23 cellular contexts compared by ENCODE assay signal in the genomic region with DNA sequence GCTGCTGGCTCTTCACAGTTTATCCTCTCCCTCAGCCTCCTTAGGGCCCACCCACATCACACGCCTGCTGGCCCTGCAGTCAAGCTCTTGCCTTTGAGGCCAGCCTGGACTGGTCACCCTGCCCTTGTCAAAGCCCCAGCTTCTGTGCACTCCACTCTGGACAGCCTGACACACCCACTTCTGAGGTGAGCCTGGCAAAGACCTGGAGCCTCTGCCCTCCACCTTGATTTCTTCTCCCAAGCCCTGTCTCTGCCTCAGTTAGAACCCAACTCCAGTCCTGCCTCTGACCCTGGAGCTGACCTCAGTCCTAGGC. TPM values are rescaled to one million over a fixed set of nuclear protein-coding genes. Genes with fewer than 3 reads are reported as not detected.
DNase-seq lines count a peak whose midpoint lies in the region; ATAC-seq and TF ChIP-seq lines count a peak whose summit lies in the region.
"Had no signal": no experiment of that assay in that cellular context is flagged by ENCODE, and none has a peak within 500 bp of the region (broad histone marks: within the 10 kb centered on the region; RNA-seq: fewer than 3 reads in every experiment).

No MANE protein-coding gene starts in this region.

- POLR2A ChIA-PET in IMR-90 (lab: Charles Lee; ENCODE audit: unreplicated experiment), result interaction anchor here (0.5 kb wide), 1 partner anchor 182 kb away, joined by 4 read pairs; no protein-coding TSS in a partner anchor

- H3K18ac ChIP-seq in IMR-90 (ENCODE audit: low read depth, low read length), result peak overlapping the region; percentile 43; the same call in 1 of the 2 replicates

- no peak overlapping the region for H2BK120ac ChIP-seq in IMR-90 (ENCODE audit: low read depth, low read length)

- H3K36me3 ChIP-seq in IMR-90 (ENCODE audit: control insufficient read depth, insufficient read depth, low read length), result no peaks in the 10 kb centered on the region
- no peaks in the 10 kb centered on the region for H3K36me3 ChIP-seq in effector memory CD4-positive, alpha-beta T cell (ENCODE audit: control insufficient read depth, insufficient read depth, low read length)
- H3K36me3 ChIP-seq: BLaER1 treated with 17β-estradiol and CSF1 and Interleukin-3, amounts not matched to agents 10 nM and 100 nM; HAP-1; SJSA1 had no signal

- H4K20me1 ChIP-seq in IMR-90 (ENCODE audit: insufficient read depth, low read length), result no peaks in the 10 kb centered on the region; the same call in 1 of the 2 replicates
- H4K20me1 ChIP-seq: BLaER1 treated with 17β-estradiol and CSF1 and Interleukin-3, amounts not matched to agents 10 nM and 100 nM had no signal

- CTCF ChIA-PET in IMR-90 (lab: Yijun Ruan, JAX), result no interaction called here

- BruUV-seq in IMR-90 (replicated peaks; lab: Mats Ljungman, UMichigan), result no TSS peak

- H3K4ac ChIP-seq in IMR-90 (ENCODE audit: low read depth, low read length), result no peak overlapping the region

- in situ Hi-C loops in IMR-90 (cut with MboI; ENCODE audit: low sequenced_read_pairs), result loop anchor here (10.0 to 25.0 kb wide), 2 partner anchors 619 to 856 kb away; no protein-coding TSS in a partner anchor

- H3K9me3 ChIP-seq in IMR-90 (ENCODE audit: control insufficient read depth, insufficient read depth, low read length), result no peaks in the 10 kb centered on the region
- H3K9me3 ChIP-seq in effector memory CD4-positive, alpha-beta T cell (ENCODE audit: control insufficient read depth, low read length), result no peaks in the 10 kb centered on the region
- H3K9me3 ChIP-seq: HAP-1 had no signal

- no peak overlapping the region for H3K56ac ChIP-seq in IMR-90 (ENCODE audit: extremely low read depth, insufficient read depth, low read length)

- H2AFZ ChIP-seq in IMR-90 (replicated peaks; ENCODE audit: low read length, poor library complexity), result no peak overlapping the region
- H2AFZ ChIP-seq: GM23338 had no signal

- no peak for TF ChIP-seq RAD21 in IMR-90 (IDR thresholded peaks at IDR 0.05; ENCODE audit: low read length)

- H3K4me1 Mint-ChIP-seq in activated T-cell treated with anti-CD3 and anti-CD28 coated beads, Interleukin-2, amount 50 U/mL, for 24 hours (ENCODE audit: low read depth), result peaks cover 4% of the 10 kb centered on the region
- H3K4me1 Mint-ChIP-seq in stimulated activated effector memory CD8-positive, alpha-beta T cell treated with anti-CD3 and anti-CD28 coated beads, Interleukin-12 subunit alpha, Interleukin-12 subunit beta, amount 100 ng/mL, for 72 hours, result peaks cover 12% of the 10 kb centered on the region

- peaks cover 16% of the 10 kb centered on the region; the same call in 1 of the 2 replicates for H3K9me1 ChIP-seq in IMR-90 (ENCODE audit: insufficient read depth, low read length)

- peaks cover 7% of the 10 kb centered on the region; the same call in 1 of the 2 replicates for H3K27me3 ChIP-seq in IMR-90 (ENCODE audit: control insufficient read depth, insufficient read depth, low read length)
- no peaks in the 10 kb centered on the region for H3K27me3 ChIP-seq in effector memory CD4-positive, alpha-beta T cell (replicated peaks; ENCODE audit: control insufficient read depth, insufficient read depth, low read length, poor library complexity, severe bottlenecking)
- H3K27me3 ChIP-seq: BLaER1 treated with 17β-estradiol and CSF1 and Interleukin-3, amounts not matched to agents 10 nM and 100 nM; SJSA1 had no signal

- H3K9me3 Mint-ChIP-seq in activated T-cell treated with anti-CD3 and anti-CD28 coated beads, Interleukin-2, amount 50 U/mL, for 24 hours, result no peaks in the 10 kb centered on the region
- no peaks in the 10 kb centered on the region for H3K9me3 Mint-ChIP-seq in stimulated activated effector memory CD8-positive, alpha-beta T cell treated with anti-CD3 and anti-CD28 coated beads, Interleukin-12 subunit alpha, Interleukin-12 subunit beta, amount 100 ng/mL, for 72 hours
- H3K9me3 Mint-ChIP-seq: CD4-positive, alpha-beta memory T cell; GM23338; HFFc6 had no signal

- H3K4me3 ChIP-seq in IMR-90 (ENCODE audit: insufficient read depth, low read depth, low read length), result no peak overlapping the region
- no peak overlapping the region for H3K4me3 ChIP-seq in effector memory CD4-positive, alpha-beta T cell (ENCODE audit: insufficient read depth, low read depth, low read length, poor library complexity, severe bottlenecking)
- H3K4me3 ChIP-seq: BLaER1 treated with 17β-estradiol and CSF1 and Interleukin-3, amounts not matched to agents 10 nM and 100 nM; GM23338; HAP-1; SJSA1 had no signal

- no peak overlapping the region for H2BK15ac ChIP-seq in IMR-90 (ENCODE audit: low read depth, low read length)

- H3K4me2 ChIP-seq in IMR-90 (ENCODE audit: low read depth, low read length), result no peak overlapping the region
- H3K4me2 ChIP-seq: GM23338 had no signal

- H2BK20ac ChIP-seq in IMR-90 (ENCODE audit: low read depth, low read length), result no peak overlapping the region

- H4K5ac ChIP-seq in IMR-90 (ENCODE audit: low read depth, low read length), result no peak overlapping the region; the same call in 1 of the 2 replicates

- H3K27ac Mint-ChIP-seq in activated T-cell treated with anti-CD3 and anti-CD28 coated beads, Interleukin-2, amount 50 U/mL, for 24 hours, result no peak overlapping the region
- H3K27ac Mint-ChIP-seq in stimulated activated effector memory CD8-positive, alpha-beta T cell treated with anti-CD3 and anti-CD28 coated beads, Interleukin-12 subunit alpha, Interleukin-12 subunit beta, amount 100 ng/mL, for 72 hours, result peak overlapping the region; percentile 89
- H3K27ac Mint-ChIP-seq: GM23338, HFFc6 had no signal

- peak; percentile 18 for DNase-seq in activated T-cell treated with anti-CD3 and anti-CD28 coated beads, Interleukin-2, amount 50 U/mL, for 24 hours
- no peak for DNase-seq in activated T-cell treated with anti-CD3 and anti-CD28 coated beads for 4 hours
- no peak for DNase-seq in IMR-90
- DNase-seq in islet precursor cell, result peak; percentile 43
- DNase-seq in stimulated activated effector memory CD8-positive, alpha-beta T cell treated with anti-CD3 and anti-CD28 coated beads, Interleukin-12 subunit alpha, Interleukin-12 subunit beta, amount 100 ng/mL, for 72 hours (ENCODE audit: low spot score in 2 of 2), result no peak
- no peak for DNase-seq in effector memory CD4-positive, alpha-beta T cell
- DNase-seq: AML-193; CD4-positive, alpha-beta memory T cell; COR-L47; DMS53; HFFc6; KG1; MM.1S; NCI-H2029; NCI-H526; NK-92 treated with Interleukin-12 subunit alpha and Interleukin-12 subunit beta, amount 100 ng/mL, for 24 hours; PC-3 had no signal

- dilution Hi-C loops in IMR-90 (cut with HindIII; ENCODE audit: low sequenced_read_pairs, unreplicated experiment), result no loop called here

- no peaks in the 10 kb centered on the region for H3K36me3 Mint-ChIP-seq in activated T-cell treated with anti-CD3 and anti-CD28 coated beads, Interleukin-2, amount 50 U/mL, for 24 hours (ENCODE audit: low read depth)
- H3K36me3 Mint-ChIP-seq in stimulated activated effector memory CD8-positive, alpha-beta T cell treated with anti-CD3 and anti-CD28 coated beads, Interleukin-12 subunit alpha, Interleukin-12 subunit beta, amount 100 ng/mL, for 72 hours, result peaks cover 6% of the 10 kb centered on the region
- H3K36me3 Mint-ChIP-seq: CD4-positive, alpha-beta memory T cell had no signal

- peaks cover 23% of the 10 kb centered on the region for H3K4me1 ChIP-seq in IMR-90 (ENCODE audit: control insufficient read depth, insufficient read depth, low read length)
- H3K4me1 ChIP-seq in effector memory CD4-positive, alpha-beta T cell (ENCODE audit: control insufficient read depth, insufficient read depth, low read length, poor library complexity, severe bottlenecking), result peaks cover 10% of the 10 kb centered on the region

- ATAC-seq in IMR-90 (ENCODE audit: low read depth), result no peak
- no peak for ATAC-seq in stimulated activated effector memory CD8-positive, alpha-beta T cell treated with anti-CD3 and anti-CD28 coated beads, Interleukin-12 subunit alpha, Interleukin-12 subunit beta, amount 100 ng/mL, for 72 hours
- no peak for ATAC-seq in GM18505 (IDR thresholded peaks at IDR 0.05; ENCODE audit: unreplicated experiment)
- ATAC-seq: GM23338, PC-3, Right ventricle myocardium inferior had no signal

- H4K91ac ChIP-seq in IMR-90 (ENCODE audit: insufficient read depth, low read depth, low read length), result 0 out of 2 replicates have a peak overlapping the region, but pooled peaks have one; percentile 11

- H2BK5ac ChIP-seq in IMR-90 (ENCODE audit: low read depth, low read length, poor library complexity, severe bottlenecking), result no peak overlapping the region

- TF ChIP-seq CTCF in IMR-90 (conservative IDR thresholded peaks at IDR 0.05; ENCODE audit: low read depth, low read length), result no peak

- 100% methylated on average over 1 of the region's 1 CpG; no CpG with 5 or more reads in 1 of the 2 experiments for WGBS in IMR-90 (ENCODE audit: extremely low coverage in 2 of 2, insufficient read length in 1 of 2), 2 experiments

- no peak overlapping the region for H3K14ac ChIP-seq in IMR-90 (replicated peaks; ENCODE audit: low read depth, low read length)

- peak overlapping the region; percentile 22 for H2AK9ac ChIP-seq in IMR-90 (replicated peaks; ENCODE audit: low read depth, low read length, poor library complexity)

- TF ChIP-seq POLR2A in IMR-90 (IDR thresholded peaks at IDR 0.05; ENCODE audit: low read depth, low read length), result no peak
- no peak for TF ChIP-seq POLR2A in GM18505 (IDR thresholded peaks at IDR 0.05; ENCODE audit: borderline replicate concordance, extremely low read depth, insufficient read depth, insufficient read length)

- H4K8ac ChIP-seq in IMR-90 (ENCODE audit: low read depth in 2 of 2, low read length in 2 of 2), result no peak overlapping the region

- H3K4me3 Mint-ChIP-seq in activated T-cell treated with anti-CD3 and anti-CD28 coated beads, Interleukin-2, amount 50 U/mL, for 24 hours, result no peak overlapping the region
- H3K4me3 Mint-ChIP-seq in stimulated activated effector memory CD8-positive, alpha-beta T cell treated with anti-CD3 and anti-CD28 coated beads, Interleukin-12 subunit alpha, Interleukin-12 subunit beta, amount 100 ng/mL, for 72 hours, result no peak overlapping the region
- H3K4me3 Mint-ChIP-seq: CD4-positive, alpha-beta memory T cell; GM23338; HFFc6 had no signal

- intact Hi-C loops in IMR-90 (cut with micrococcal nuclease), result no loop called here

- H2AK5ac ChIP-seq in IMR-90 (ENCODE audit: low read depth, low read length), result no peak overlapping the region

- no peak overlapping the region for H3K27ac ChIP-seq in IMR-90 (ENCODE audit: insufficient read depth, low read length)
- no peak overlapping the region for H3K27ac ChIP-seq in effector memory CD4-positive, alpha-beta T cell (ENCODE audit: insufficient read depth, low read length, poor library complexity, severe bottlenecking)
- H3K27ac ChIP-seq: BLaER1 treated with 17β-estradiol and CSF1 and Interleukin-3, amounts not matched to agents 10 nM and 100 nM; SJSA1 had no signal

- no peaks in the 10 kb centered on the region for H3K79me1 ChIP-seq in IMR-90 (ENCODE audit: low read depth in 1 of 2, low read length in 2 of 2)

- H3K9ac ChIP-seq in IMR-90 (ENCODE audit: low read depth, low read length), result no peak overlapping the region
- H3K9ac ChIP-seq: BLaER1 treated with 17β-estradiol and CSF1 and Interleukin-3, amounts not matched to agents 10 nM and 100 nM had no signal

- H3K23ac ChIP-seq in IMR-90 (ENCODE audit: low read depth, low read length), result no peak overlapping the region

- no peaks in the 10 kb centered on the region for H3K27me3 Mint-ChIP-seq in activated T-cell treated with anti-CD3 and anti-CD28 coated beads, Interleukin-2, amount 50 U/mL, for 24 hours

RNA-seq across cellular contexts. Expression of a gene that starts 37.0 kb away (rescaled TPM):
- total RNA-seq in IMR-90 (2012; rRNA removed), result 19.9 and 26.9 TPM in 2 replicates
- 7.2 and 8.4 TPM in 2 replicates for polyA plus RNA-seq in IMR-90 (2012; rRNA removed)
- 1.4 and 2.6 TPM in 2 replicates for polyA plus RNA-seq in IMR-90 (2012; cell fraction: cytosol; rRNA removed)
- 0.98 and 9.0 TPM in 2 replicates for polyA plus RNA-seq in IMR-90 (2012; cell fraction: nucleus; rRNA removed; ENCODE audit: low replicate concordance)

Comparison
In these comparisons a context has a peak if more than half of its experiments do, and no peak if none do; other contexts are left out.
1. DNase-seq: peak in activated T-cell treated with anti-CD3 and anti-CD28 coated beads, Interleukin-2, amount 50 U/mL, for 24 hours (single experiment) and islet precursor cell (single experiment); none in activated T-cell treated with anti-CD3 and anti-CD28 coated beads for 4 hours (single experiment), IMR-90 (single experiment), stimulated activated effector memory CD8-positive, alpha-beta T cell treated with anti-CD3 and anti-CD28 coated beads, Interleukin-12 subunit alpha, Interleukin-12 subunit beta, amount 100 ng/mL, for 72 hours (0 of 2) and effector memory CD4-positive, alpha-beta T cell (0 of 3).